7 cellular contexts compared by ENCODE assay signal in the genomic region with DNA sequence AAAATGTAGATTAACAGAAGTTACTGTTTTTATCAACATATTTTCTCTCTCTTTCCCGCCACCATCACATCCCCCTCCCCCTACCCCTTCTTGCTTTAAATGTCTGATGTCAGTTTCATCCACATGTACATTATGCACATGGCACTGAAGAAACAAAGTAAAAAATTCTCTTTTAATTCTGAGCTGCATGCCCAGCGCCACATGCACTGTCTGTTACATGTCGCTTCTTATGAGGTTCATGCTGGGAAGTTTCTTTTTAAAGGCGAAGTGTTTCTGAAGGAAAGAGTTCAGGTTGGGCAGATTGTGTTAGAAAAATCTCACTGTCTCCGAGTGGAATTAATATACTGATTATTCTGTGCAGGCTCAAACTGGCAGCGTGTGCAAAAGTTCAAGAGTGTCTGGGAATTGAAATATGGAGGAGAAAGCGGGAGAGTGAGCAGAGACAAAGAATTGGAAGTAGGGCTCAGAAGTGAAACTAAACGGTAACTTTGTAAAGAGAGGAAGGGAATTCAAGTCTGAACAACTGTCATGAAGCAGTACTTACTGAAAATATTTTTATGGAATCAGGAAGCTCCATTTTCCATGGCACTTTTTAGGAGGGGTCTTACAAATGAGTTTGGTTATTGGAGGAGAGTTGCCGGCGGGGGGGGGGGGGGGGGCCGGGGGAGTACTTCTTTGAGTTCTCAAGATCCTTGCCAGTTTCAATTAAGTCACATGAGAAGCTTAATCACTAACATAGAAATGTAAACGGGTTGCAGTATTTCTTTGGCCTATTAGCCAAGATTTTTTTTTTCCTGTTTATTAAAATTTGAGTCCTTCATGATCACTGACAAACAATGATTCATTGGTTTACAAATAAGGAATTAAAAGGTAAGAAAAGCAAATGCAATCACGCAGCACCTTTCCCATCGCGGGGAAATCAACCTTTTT.
DNase-seq lines count a peak whose midpoint lies in the region; ATAC-seq and TF ChIP-seq lines count a peak whose summit lies in the region.

No MANE protein-coding gene starts in this region.

- no peaks in the 10 kb centered on the region; the same call in 1 of the 2 replicates for H3F3A ChIP-seq in GM23338 (replicated peaks; ENCODE audit: low read depth)

- H4K20me1 ChIP-seq in GM23338 (replicated peaks; ENCODE audit: insufficient read depth), result no peaks in the 10 kb centered on the region

- peak overlapping the region; percentile 21; the same call in 1 of the 2 replicates for H3K4me3 ChIP-seq in GM23338

- 0 out of 2 replicates have a peak, but pooled peaks cover 4% of the 10 kb centered on the region for H3K27me3 ChIP-seq in GM23338 (ENCODE audit: insufficient read depth)

- no peaks in the 10 kb centered on the region for H3K9me3 Mint-ChIP-seq in GM23338
- H3K9me3 Mint-ChIP-seq in activated CD8-positive, alpha-beta T cell treated with anti-CD3 and anti-CD28 coated beads for 36 hours, result no peaks in the 10 kb centered on the region
- H3K9me3 Mint-ChIP-seq in stimulated activated effector memory CD8-positive, alpha-beta T cell treated with anti-CD3 and anti-CD28 coated beads, Interleukin-12 subunit alpha, Interleukin-12 subunit beta, amount 100 ng/mL, for 72 hours, result no peaks in the 10 kb centered on the region

- POLR2A ChIA-PET in activated CD8-positive, alpha-beta T cell treated with anti-CD3 and anti-CD28 coated beads for 36 hours (lab: Charles Lee), result no interaction called here

- H3K79me2 ChIP-seq in GM23338 (replicated peaks; ENCODE audit: insufficient read depth), result no peaks in the 10 kb centered on the region

- no peaks in the 10 kb centered on the region for H3K36me3 Mint-ChIP-seq in GM23338 (ENCODE audit: low read depth)
- H3K36me3 Mint-ChIP-seq in activated CD8-positive, alpha-beta T cell treated with anti-CD3 and anti-CD28 coated beads for 36 hours (ENCODE audit: low read depth), result no peaks in the 10 kb centered on the region
- H3K36me3 Mint-ChIP-seq in stimulated activated effector memory CD8-positive, alpha-beta T cell treated with anti-CD3 and anti-CD28 coated beads, Interleukin-12 subunit alpha, Interleukin-12 subunit beta, amount 100 ng/mL, for 72 hours, result peaks cover 6% of the 10 kb centered on the region

- H3K27ac ChIP-seq in GM23338 (ENCODE audit: low read depth), result no peak overlapping the region

- H3K4me2 ChIP-seq in GM23338, result peak overlapping the region; percentile 66

- no peaks in the 10 kb centered on the region for H3K9me2 ChIP-seq in GM23338 (ENCODE audit: insufficient read depth)

- peak overlapping the region; percentile 20; the same call in 1 of the 3 replicates for H3K4me3 Mint-ChIP-seq in GM23338
- peak overlapping the region; percentile 73 for H3K4me3 Mint-ChIP-seq in activated CD8-positive, alpha-beta T cell treated with anti-CD3 and anti-CD28 coated beads for 36 hours
- H3K4me3 Mint-ChIP-seq in stimulated activated effector memory CD8-positive, alpha-beta T cell treated with anti-CD3 and anti-CD28 coated beads, Interleukin-12 subunit alpha, Interleukin-12 subunit beta, amount 100 ng/mL, for 72 hours, result peak overlapping the region; percentile 14

- intact Hi-C loops in activated CD8-positive, alpha-beta T cell treated with anti-CD3 and anti-CD28 coated beads for 36 hours (cut with micrococcal nuclease), result loop anchor here (10.0 kb wide), 1 partner anchor 271 kb away; no protein-coding TSS in a partner anchor

- H2AFZ ChIP-seq in GM23338, result peak overlapping the region; percentile 72

- H3K36me3 ChIP-seq in GM23338 (ENCODE audit: insufficient read depth), result no peaks in the 10 kb centered on the region

- peaks cover 11% of the 10 kb centered on the region for H3K27me3 Mint-ChIP-seq in GM23338 (ENCODE audit: insufficient read depth, low read depth, poor library complexity)
- H3K27me3 Mint-ChIP-seq in activated CD8-positive, alpha-beta T cell treated with anti-CD3 and anti-CD28 coated beads for 36 hours, result no peaks in the 10 kb centered on the region

- DNase-seq in GM23338 (ENCODE audit: low spot score) (no peak), hepatic stellate cell (ENCODE audit: low spot score) (peak; percentile 54), midbrain (lab: John Stamatoyannopoulos, UW) (no peak)
- no peak for DNase-seq in activated CD8-positive, alpha-beta T cell treated with anti-CD3 and anti-CD28 coated beads for 36 hours
- no peak for DNase-seq in stimulated activated effector memory CD8-positive, alpha-beta T cell treated with anti-CD3 and anti-CD28 coated beads, Interleukin-12 subunit alpha, Interleukin-12 subunit beta, amount 100 ng/mL, for 72 hours (ENCODE audit: low spot score in 2 of 2)
- DNase-seq in stimulated activated naive CD4-positive, alpha-beta T cell treated with Interleukin-2 at 50 U/mL for 16 hours (lab: John Stamatoyannopoulos, UW), result no peak

- peaks cover 68% of the 10 kb centered on the region for H3K4me1 Mint-ChIP-seq in GM23338
- H3K4me1 Mint-ChIP-seq in activated CD8-positive, alpha-beta T cell treated with anti-CD3 and anti-CD28 coated beads for 36 hours (ENCODE audit: low read depth), result peaks cover 10% of the 10 kb centered on the region
- peaks cover 7% of the 10 kb centered on the region for H3K4me1 Mint-ChIP-seq in stimulated activated effector memory CD8-positive, alpha-beta T cell treated with anti-CD3 and anti-CD28 coated beads, Interleukin-12 subunit alpha, Interleukin-12 subunit beta, amount 100 ng/mL, for 72 hours

- no peak for TF ChIP-seq CTCF in GM23338 (conservative IDR thresholded peaks at IDR 0.05; ENCODE audit: low read depth in 2 of 2)
- TF ChIP-seq CTCF in activated CD8-positive, alpha-beta T cell treated with anti-CD3 and anti-CD28 coated beads for 36 hours (IDR thresholded peaks at IDR 0.05), result no peak

- no peak overlapping the region for H3K27ac Mint-ChIP-seq in GM23338
- H3K27ac Mint-ChIP-seq in activated CD8-positive, alpha-beta T cell treated with anti-CD3 and anti-CD28 coated beads for 36 hours, result peak overlapping the region; percentile 53
- no peak overlapping the region for H3K27ac Mint-ChIP-seq in stimulated activated effector memory CD8-positive, alpha-beta T cell treated with anti-CD3 and anti-CD28 coated beads, Interleukin-12 subunit alpha, Interleukin-12 subunit beta, amount 100 ng/mL, for 72 hours

- CTCF ChIA-PET in activated CD8-positive, alpha-beta T cell treated with anti-CD3 and anti-CD28 coated beads for 36 hours (lab: Charles Lee), result no interaction called here

- ATAC-seq in GM23338 (no peak), GM18498 (IDR thresholded peaks at IDR 0.05; ENCODE audit: unreplicated experiment) (no peak)
- ATAC-seq in activated CD8-positive, alpha-beta T cell treated with anti-CD3 and anti-CD28 coated beads for 36 hours, result no peak
- ATAC-seq in stimulated activated effector memory CD8-positive, alpha-beta T cell treated with anti-CD3 and anti-CD28 coated beads, Interleukin-12 subunit alpha, Interleukin-12 subunit beta, amount 100 ng/mL, for 72 hours, result no peak

- H3K4me1 ChIP-seq in GM23338 (ENCODE audit: insufficient read depth), result peaks cover 48% of the 10 kb centered on the region

TF ChIP-seq in GM23338, 12 proteins besides CTCF, POLR2A, EP300 and RAD21 (continues in another document):
- TF ChIP-seq, protein P1, sequence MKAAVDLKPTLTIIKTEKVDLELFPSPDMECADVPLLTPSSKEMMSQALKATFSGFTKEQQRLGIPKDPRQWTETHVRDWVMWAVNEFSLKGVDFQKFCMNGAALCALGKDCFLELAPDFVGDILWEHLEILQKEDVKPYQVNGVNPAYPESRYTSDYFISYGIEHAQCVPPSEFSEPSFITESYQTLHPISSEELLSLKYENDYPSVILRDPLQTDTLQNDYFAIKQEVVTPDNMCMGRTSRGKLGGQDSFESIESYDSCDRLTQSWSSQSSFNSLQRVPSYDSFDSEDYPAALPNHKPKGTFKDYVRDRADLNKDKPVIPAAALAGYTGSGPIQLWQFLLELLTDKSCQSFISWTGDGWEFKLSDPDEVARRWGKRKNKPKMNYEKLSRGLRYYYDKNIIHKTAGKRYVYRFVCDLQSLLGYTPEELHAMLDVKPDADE (IDR thresholded peaks at IDR 0.05), result no peak
- TF ChIP-seq CREB1 (CRISPR knock-in tag; IDR thresholded peaks at IDR 0.05; ENCODE audit: low read depth), result no peak

Comparison
In these comparisons a context has a peak if more than half of its experiments do, and no peak if none do; other contexts are left out.
1. H3K4me3 Mint-ChIP-seq: peak in every context shown above with its lines; median percentile 73 in activated CD8-positive, alpha-beta T cell treated with anti-CD3 and anti-CD28 coated beads for 36 hours; 20 in GM23338; 14 in stimulated activated effector memory CD8-positive, alpha-beta T cell treated with anti-CD3 and anti-CD28 coated beads, Interleukin-12 subunit alpha, Interleukin-12 subunit beta, amount 100 ng/mL, for 72 hours.